Comparison of ENCODE assay signal across 8 cellular contexts in genomic region chr19:18379803-18380747, GRCh38. TPM values are rescaled to one million over a fixed set of nuclear protein-coding genes. Genes with fewer than 3 reads are reported as not detected.
DNase-seq lines count a peak whose midpoint lies in the region; ATAC-seq and TF ChIP-seq lines count a peak whose summit lies in the region.

No MANE protein-coding gene starts in this region.

- peak overlapping the region in 1 of 2 donors; percentile 59 for H3K4me3 Mint-ChIP-seq in CD14-positive monocyte
- no peak overlapping the region for H3K4me3 Mint-ChIP-seq in stimulated activated memory B cell treated with anti-CD40 and anti-IgM and Interleukin-4, amounts not matched to agents 10 μg/mL and 1 μg/mL and 100 μg/mL, for 72 hours

- intact Hi-C loops in CD14-positive monocyte (cut with micrococcal nuclease), result loop anchor here in 1 of 2 donors (5.0 kb wide), 1 partner anchor 38 kb away; the partner anchor contains the start of gene PGPEP1

- H3K9ac ChIP-seq in duodenal mucosa (ENCODE audit: low read depth in 1 of 2, low read length in 2 of 2), result peak overlapping the region in 1 of 2 donors; percentile 27

- H3K27me3 Mint-ChIP-seq in CD14-positive monocyte (ENCODE audit: low read depth in 3 of 3), result peaks cover 0 to 13% (median 9%) of the 10 kb centered on the region in 3 donors
- peaks cover 48% of the 10 kb centered on the region for H3K27me3 Mint-ChIP-seq in stimulated activated memory B cell treated with anti-CD40 and anti-IgM and Interleukin-4, amounts not matched to agents 10 μg/mL and 1 μg/mL and 100 μg/mL, for 72 hours

- H3K9me3 ChIP-seq in duodenal mucosa (ENCODE audit: control insufficient read depth in 1 of 2, low read length in 2 of 2) (no peaks in the 10 kb centered on the region), BE2C (no peaks in the 10 kb centered on the region)

- H3K4me3 ChIP-seq in duodenal mucosa (ENCODE audit: low read depth in 1 of 2, low read length in 2 of 2), result no peak overlapping the region
- H3K4me3 ChIP-seq in BE2C (ENCODE audit: low read depth, low read length), result no peak overlapping the region

- H3K4me1 ChIP-seq in duodenal mucosa (ENCODE audit: control insufficient read depth in 1 of 2, insufficient read depth in 2 of 2, low read length in 2 of 2), result peaks cover 10 to 15% of the 10 kb centered on the region in 2 donors
- H3K4me1 ChIP-seq in BE2C, result no peaks in the 10 kb centered on the region; the same call in 1 of the 2 replicates

- ATAC-seq in HG02798 (IDR thresholded peaks at IDR 0.05; ENCODE audit: poor library complexity, unreplicated experiment) (no peak), GM19467 (IDR thresholded peaks at IDR 0.05; ENCODE audit: unreplicated experiment) (no peak)
- no peak for ATAC-seq in stimulated activated memory B cell treated with anti-CD40 and anti-IgM and Interleukin-4, amounts not matched to agents 10 μg/mL and 1 μg/mL and 100 μg/mL, for 72 hours

- peak; percentile 90 for DNase-seq in CD14-positive monocyte (ENCODE audit: low spot score)
- peak; percentile 95 for DNase-seq in NCI-H2196 treated with DMSO at 0.1 percent for 48 hours (lab: John Stamatoyannopoulos, UW; ENCODE audit: unreplicated experiment)
- peak; percentile 56 for DNase-seq in myocyte (ENCODE audit: low read depth)
- no peak for DNase-seq in BE2C

- H3K27ac ChIP-seq in duodenal mucosa (ENCODE audit: low read depth, low read length), result peak overlapping the region; percentile 49

- peaks cover 46% of the 10 kb centered on the region for H3K4me1 Mint-ChIP-seq in CD14-positive monocyte
- H3K4me1 Mint-ChIP-seq in stimulated activated memory B cell treated with anti-CD40 and anti-IgM and Interleukin-4, amounts not matched to agents 10 μg/mL and 1 μg/mL and 100 μg/mL, for 72 hours, result peaks cover 12% of the 10 kb centered on the region

- no peaks in the 10 kb centered on the region for H3K36me3 Mint-ChIP-seq in CD14-positive monocyte
- no peaks in the 10 kb centered on the region for H3K36me3 Mint-ChIP-seq in stimulated activated memory B cell treated with anti-CD40 and anti-IgM and Interleukin-4, amounts not matched to agents 10 μg/mL and 1 μg/mL and 100 μg/mL, for 72 hours

- H3K27me3 ChIP-seq in duodenal mucosa (ENCODE audit: control insufficient read depth in 1 of 2, insufficient read depth in 2 of 2, low read length in 2 of 2) (no peaks in the 10 kb centered on the region), BE2C (no peaks in the 10 kb centered on the region)

- peaks cover 0 to 2% (median 0%) of the 10 kb centered on the region in 7 donors for H3K9me3 Mint-ChIP-seq in CD14-positive monocyte
- H3K9me3 Mint-ChIP-seq in stimulated activated memory B cell treated with anti-CD40 and anti-IgM and Interleukin-4, amounts not matched to agents 10 μg/mL and 1 μg/mL and 100 μg/mL, for 72 hours, result no peaks in the 10 kb centered on the region

- no peak for TF ChIP-seq CTCF in CD14-positive monocyte (IDR thresholded peaks at IDR 0.05)
- no peak for TF ChIP-seq CTCF in BE2C (IDR thresholded peaks at IDR 0.05; ENCODE audit: low read depth, low read length)

- H3K36me3 ChIP-seq in duodenal mucosa (ENCODE audit: control insufficient read depth in 1 of 2, insufficient read depth in 2 of 2, low read length in 2 of 2) (no peaks in the 10 kb centered on the region), BE2C (no peaks in the 10 kb centered on the region)

- peak overlapping the region; percentile 82 to 96 (median 90) for H3K27ac Mint-ChIP-seq in CD14-positive monocyte
- H3K27ac Mint-ChIP-seq in stimulated activated memory B cell treated with anti-CD40 and anti-IgM and Interleukin-4, amounts not matched to agents 10 μg/mL and 1 μg/mL and 100 μg/mL, for 72 hours, result no peak overlapping the region

RNA-seq across cellular contexts. Expression of gene GDF15, which starts 5.9 kb away (rescaled TPM):
- polyA plus RNA-seq in CD14-positive monocyte, result not detected
- total RNA-seq in myocyte, result 104 and 116 TPM in 2 replicates
- 143 TPM for polyA plus RNA-seq in myocyte (2012)
- 492 TPM for polyA plus RNA-seq in BE2C (2012; ENCODE audit: insufficient read depth, insufficient read length, low read depth)

RNA-seq across cellular contexts. Expression of gene LRRC25, which starts 17.3 kb away (rescaled TPM):
- polyA plus RNA-seq in CD14-positive monocyte, result 100 to 1,000 TPM; 416 to 581 TPM
- not detected in 2 replicates for total RNA-seq in myocyte
- not detected for polyA plus RNA-seq in myocyte (2012)
- not detected for polyA plus RNA-seq in BE2C (2012; ENCODE audit: insufficient read depth, insufficient read length, low read depth)

RNA-seq across cellular contexts. Expression of gene SSBP4, which starts 39.1 kb away (rescaled TPM):
- polyA plus RNA-seq in CD14-positive monocyte, result 10 to 100 TPM; 38.5 to 48.3 TPM
- total RNA-seq in myocyte, result 124 and 134 TPM in 2 replicates
- polyA plus RNA-seq in myocyte (2012), result 31.0 TPM
- 467 TPM for polyA plus RNA-seq in BE2C (2012; ENCODE audit: insufficient read depth, insufficient read length, low read depth)

RNA-seq across cellular contexts. Expression of gene PGPEP1, which starts 39.7 kb away (rescaled TPM):
- polyA plus RNA-seq in CD14-positive monocyte, result 10 to 100 TPM; 10.3 TPM
- total RNA-seq in myocyte, result 32.1 and 47.9 TPM in 2 replicates
- 30.6 TPM for polyA plus RNA-seq in myocyte (2012)
- 3.2 TPM for polyA plus RNA-seq in BE2C (2012; ENCODE audit: insufficient read depth, insufficient read length, low read depth)

RNA-seq across cellular contexts. Expression of gene LSM4, which starts 57.2 kb away (rescaled TPM):
- 100 to 1,000 TPM in 1 of 2 donors, 10 to 100 TPM in 1; 97.0 to 143 TPM for polyA plus RNA-seq in CD14-positive monocyte
- 290 and 353 TPM in 2 replicates for total RNA-seq in myocyte
- polyA plus RNA-seq in myocyte (2012), result 213 TPM
- polyA plus RNA-seq in BE2C (2012; ENCODE audit: insufficient read depth, insufficient read length, low read depth), result 534 TPM
